ENCODE assay signal across 8 cellular contexts in the genomic region with DNA sequence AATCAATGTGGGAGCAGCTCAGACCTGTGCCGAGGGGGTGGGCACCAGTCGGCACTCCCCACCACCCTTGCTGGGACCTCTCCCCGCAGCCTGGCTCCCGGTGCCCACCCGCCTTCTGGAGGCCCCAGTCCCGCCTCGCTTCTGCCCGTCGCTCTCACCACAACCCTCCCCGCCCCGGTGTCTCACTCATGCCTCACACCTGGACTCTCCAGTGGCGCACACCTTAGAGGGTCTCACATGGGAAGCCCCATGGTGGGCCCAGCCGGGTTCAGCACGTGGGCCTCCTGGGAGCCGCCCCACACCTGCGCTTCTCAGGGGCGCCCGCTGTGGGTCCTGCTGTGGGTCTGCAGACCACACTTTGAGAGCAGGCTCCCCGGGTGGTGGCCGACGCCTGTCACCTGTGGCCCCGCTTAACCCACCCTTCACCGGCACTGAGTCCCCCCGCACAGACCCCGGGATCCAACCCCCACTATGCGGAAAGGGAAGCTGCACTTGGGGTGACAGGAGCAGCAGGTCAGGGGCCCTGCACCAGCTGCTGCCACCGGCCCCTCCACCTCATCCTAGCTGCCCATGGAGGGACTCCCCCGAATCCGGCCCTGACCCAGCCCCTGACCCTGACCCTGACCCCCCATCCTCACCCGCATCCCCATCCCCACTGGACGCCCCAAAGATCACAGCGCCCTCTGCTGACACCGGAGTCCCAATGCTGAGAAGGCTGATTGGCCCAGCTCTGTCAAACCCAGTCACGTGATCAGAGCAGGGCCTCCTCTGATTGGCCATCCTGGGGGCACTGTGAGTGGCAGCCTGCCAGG. TPM values are rescaled to one million over a fixed set of nuclear protein-coding genes. Genes with fewer than 3 reads are reported as not detected.
A peak's percentile ranks its signal among the peaks of the same experiment; 100 is the strongest.
DNase-seq lines count a peak whose midpoint lies in the region; ATAC-seq, FAIRE-seq and TF ChIP-seq lines count a peak whose summit lies in the region.

No MANE protein-coding gene starts in this region.

- DNase-seq in AG09319 (ENCODE audit: extremely low read depth, low read depth) (no peak), H54 (ENCODE audit: insufficient read length, low spot score) (peak; percentile 83), germinal center (ENCODE audit: low spot score) (peak; percentile 72), lower leg skin (ENCODE audit: low spot score in 2 of 2) (no peak), hypothalamus (lab: John Stamatoyannopoulos, UW) (no peak)
- peak; percentile 51 for DNase-seq in activated CD4-positive, CD25-positive, alpha-beta regulatory T cell treated with anti-CD3 and anti-CD28 coated beads, Interleukin-2, amount 50 U/mL, for 72 hours

- intact Hi-C loops in lower leg skin (cut with DNase I; ENCODE audit: low total_unique reads): no loop called here

- no peak overlapping the region for H3K4me3 ChIP-seq in lower leg skin (ENCODE audit: low read depth, poor library complexity, severe bottlenecking)

- no peak for FAIRE-seq in H54 (lab: Jason Lieb, UNC)

- TF ChIP-seq CTCF in AG09319 (IDR thresholded peaks at IDR 0.05; ENCODE audit: low read depth, low read length) (peak; percentile 34), lower leg skin (IDR thresholded peaks at IDR 0.05) (no peak)

- TF ChIP-seq POLR2A in H54 (IDR thresholded peaks at IDR 0.05; ENCODE audit: low read depth, low read length): no peak
- TF ChIP-seq POLR2A in lower leg skin (IDR thresholded peaks at IDR 0.05): no peak

- ATAC-seq in GM18868 (IDR thresholded peaks at IDR 0.05; ENCODE audit: unreplicated experiment) (no peak), GM19395 (IDR thresholded peaks at IDR 0.05; ENCODE audit: unreplicated experiment) (no peak)

- WGBS in lower leg skin, 2 donors: 80 to 86% methylated on average over 22 to 33 of the region's 34 CpGs

RNA-seq across cellular contexts. Expression of gene SLC38A10, which starts 27.4 kb away (rescaled TPM):
- total RNA-seq in lower leg skin: 100 to 1,000 TPM in 1 of 4 donors, 10 to 100 TPM in 3; 47.5 to 100 (median 73.3) TPM

Comparison
In these comparisons a context has a peak if more than half of its experiments do, and no peak if none do; other contexts are left out.
1. DNase-seq: peak in H54 (single experiment), activated CD4-positive, CD25-positive, alpha-beta regulatory T cell treated with anti-CD3 and anti-CD28 coated beads, Interleukin-2, amount 50 U/mL, for 72 hours (single experiment) and germinal center (single experiment); none in AG09319 (single experiment), lower leg skin (0 of 2) and hypothalamus (0 of 51).